8 cellular contexts compared by ENCODE assay signal in the genomic region with DNA sequence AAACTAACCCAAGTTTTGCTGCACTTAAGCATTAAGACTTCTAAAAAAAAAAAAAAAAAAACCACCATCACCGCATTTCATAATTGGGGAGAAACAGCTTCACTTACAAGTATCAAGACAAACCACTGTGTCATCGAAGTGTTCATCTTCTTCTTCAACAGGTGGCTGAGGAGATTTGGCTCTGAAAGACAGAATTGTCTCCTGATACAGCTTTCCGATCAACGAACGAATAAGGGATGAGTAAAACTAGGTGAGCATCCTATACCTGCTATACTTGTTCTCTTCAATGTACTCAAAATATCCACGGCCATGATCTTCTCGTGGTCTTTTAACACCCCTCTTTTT. TPM values are rescaled to one million over a fixed set of nuclear protein-coding genes. Genes with fewer than 3 reads are reported as not detected.
A peak's percentile ranks its signal among the peaks of the same experiment; 100 is the strongest.
DNase-seq lines count a peak whose midpoint lies in the region; ATAC-seq and TF ChIP-seq lines count a peak whose summit lies in the region.

No MANE protein-coding gene starts in this region.

- DNase-seq in GM23338 (ENCODE audit: low spot score) (no peak), PC-3 (no peak), endodermal cell (no peak), osteocyte (ENCODE audit: extremely low spot score, unreplicated experiment) (no peak), iPS-NIHi11 (ENCODE audit: low spot score) (no peak), NCI-H1105 (lab: John Stamatoyannopoulos, UW) (no peak)

- H3K4me3 ChIP-seq in GM23338 (peak overlapping the region; percentile 92), PC-3 (ENCODE audit: low read length) (peak overlapping the region; percentile 80), endodermal cell (ENCODE audit: low read length) (peak overlapping the region; percentile 98)

- peaks cover 82% of the 10 kb centered on the region for H3K79me2 ChIP-seq in GM23338 (replicated peaks; ENCODE audit: insufficient read depth)
- peaks cover 75% of the 10 kb centered on the region for H3K79me2 ChIP-seq in PC-3 (ENCODE audit: low read length)

- CTCF ChIA-PET in PC-3 (lab: Charles Lee) = interaction anchor here (0.6 kb wide), 1 partner anchor 290 kb away, joined by 4 read pairs; no protein-coding TSS in a partner anchor

- intact Hi-C loops in PC-3 (cut with micrococcal nuclease) = loop anchor here (5.0 kb wide), 1 partner anchor 55 kb away; no protein-coding TSS in a partner anchor

- H3K36me3 ChIP-seq in GM23338 (ENCODE audit: insufficient read depth) (peaks cover 35% of the 10 kb centered on the region), PC-3 (ENCODE audit: low read depth, low read length) (peaks cover 55% of the 10 kb centered on the region), endodermal cell (ENCODE audit: control insufficient read depth, insufficient read depth, low read length) (peaks cover 53% of the 10 kb centered on the region)

- H3K4me3 Mint-ChIP-seq in GM23338 = peak overlapping the region; percentile 91
- H3K4me3 Mint-ChIP-seq in endodermal cell = peak overlapping the region; percentile 93
- peak overlapping the region; percentile 95 for H3K4me3 Mint-ChIP-seq in osteocyte (ENCODE audit: unreplicated experiment)

- H3K4me2 ChIP-seq in GM23338 (peak overlapping the region; percentile 91), PC-3 (ENCODE audit: low read length) (peak overlapping the region; percentile 90)

- H3K27me3 Mint-ChIP-seq in GM23338 (ENCODE audit: insufficient read depth, low read depth, poor library complexity) (peaks cover 21% of the 10 kb centered on the region), endodermal cell (ENCODE audit: insufficient read depth) (no peaks in the 10 kb centered on the region), osteocyte (ENCODE audit: unreplicated experiment) (no peaks in the 10 kb centered on the region)

- H3F3A ChIP-seq in GM23338 (replicated peaks; ENCODE audit: low read depth) = peaks cover 27% of the 10 kb centered on the region
- peaks cover 9% of the 10 kb centered on the region for H3F3A ChIP-seq in PC-3 (ENCODE audit: low read length, unreplicated experiment)

- H4K20me1 ChIP-seq in GM23338 (replicated peaks; ENCODE audit: insufficient read depth) (peaks cover 54% of the 10 kb centered on the region), PC-3 (ENCODE audit: low read length) (peaks cover 55% of the 10 kb centered on the region)

- H3K9me2 ChIP-seq in GM23338 (ENCODE audit: insufficient read depth) = no peaks in the 10 kb centered on the region
- H3K9me2 ChIP-seq in PC-3 (replicated peaks; ENCODE audit: low read length) = no peaks in the 10 kb centered on the region

- no peak for TF ChIP-seq CTCF in GM23338 (conservative IDR thresholded peaks at IDR 0.05; ENCODE audit: low read depth in 2 of 2)
- TF ChIP-seq CTCF in PC-3 (conservative IDR thresholded peaks at IDR 0.05; ENCODE audit: low read depth, low read length) = no peak
- no peak for TF ChIP-seq CTCF in endodermal cell (conservative IDR thresholded peaks at IDR 0.05)
- TF ChIP-seq CTCF in osteocyte (IDR thresholded peaks at IDR 0.05) = no peak

- BruUV-seq in PC-3 (replicated peaks; lab: Mats Ljungman, UMichigan) = TSS peak; percentile 21

- H3K27ac ChIP-seq in GM23338 (ENCODE audit: low read depth) = peak overlapping the region; percentile 98
- peak overlapping the region; percentile 75 for H3K27ac ChIP-seq in PC-3 (ENCODE audit: low read length)
- H3K27ac ChIP-seq in endodermal cell (ENCODE audit: low read depth, low read length) = peak overlapping the region; percentile 98

- WGBS in endodermal cell (ENCODE audit: insufficient coverage in 1 of 2, insufficient read length in 1 of 2), 2 experiments = 0% methylated on average over 6 to 7 of the region's 7 CpGs

- H3K27ac Mint-ChIP-seq in GM23338 (peak overlapping the region; percentile 99), endodermal cell (peak overlapping the region; percentile 92), osteocyte (ENCODE audit: unreplicated experiment) (peak overlapping the region; percentile 95)

- ATAC-seq in GM23338 (no peak), PC-3 (no peak), HG03565 (IDR thresholded peaks at IDR 0.05; ENCODE audit: unreplicated experiment) (no peak), HG03280 (IDR thresholded peaks at IDR 0.05; ENCODE audit: unreplicated experiment) (no peak)

- H3K4me1 ChIP-seq in GM23338 (ENCODE audit: insufficient read depth) (peaks cover 22% of the 10 kb centered on the region), PC-3 (ENCODE audit: insufficient read depth, low read length) (peaks cover 24% of the 10 kb centered on the region), endodermal cell (ENCODE audit: control insufficient read depth, insufficient read depth, low read length) (peaks cover 2% of the 10 kb centered on the region)

- H3K36me3 Mint-ChIP-seq in GM23338 (ENCODE audit: low read depth) (peaks cover 66% of the 10 kb centered on the region), endodermal cell (ENCODE audit: low read depth) (peaks cover 51% of the 10 kb centered on the region), osteocyte (ENCODE audit: unreplicated experiment) (peaks cover 37% of the 10 kb centered on the region)

- H2AFZ ChIP-seq in GM23338 (no peak overlapping the region), PC-3 (ENCODE audit: low read length) (no peak overlapping the region)

- H3K9me3 ChIP-seq in PC-3 (ENCODE audit: low read length) = no peaks in the 10 kb centered on the region
- H3K9me3 ChIP-seq in endodermal cell (ENCODE audit: control insufficient read depth, low read length) = no peaks in the 10 kb centered on the region

- peaks cover 44% of the 10 kb centered on the region for H3K4me1 Mint-ChIP-seq in GM23338
- peaks cover 35% of the 10 kb centered on the region for H3K4me1 Mint-ChIP-seq in endodermal cell
- H3K4me1 Mint-ChIP-seq in osteocyte (ENCODE audit: unreplicated experiment) = peaks cover 54% of the 10 kb centered on the region

- POLR2A ChIA-PET in PC-3 (lab: Charles Lee; ENCODE audit: unreplicated experiment) = interaction anchor here (0.6 to 1.1 kb wide), 2 partner anchors 27 to 102 kb away, joined by 8 to 16 read pairs; no protein-coding TSS in a partner anchor

- H3K9me3 Mint-ChIP-seq in GM23338 (peaks cover 4% of the 10 kb centered on the region; the same call in 1 of the 3 replicates), endodermal cell (no peaks in the 10 kb centered on the region), osteocyte (ENCODE audit: unreplicated experiment) (no peaks in the 10 kb centered on the region)

- H3K27me3 ChIP-seq in GM23338 (ENCODE audit: insufficient read depth) (no peaks in the 10 kb centered on the region), PC-3 (ENCODE audit: low read length) (no peaks in the 10 kb centered on the region), endodermal cell (ENCODE audit: control insufficient read depth, insufficient read depth, low read length, poor library complexity, severe bottlenecking) (no peaks in the 10 kb centered on the region)

- H3K9ac ChIP-seq in PC-3 (ENCODE audit: low read length) = peak overlapping the region; percentile 95
- peak overlapping the region; percentile 97 for H3K9ac ChIP-seq in endodermal cell (ENCODE audit: extremely low read depth, low read length, poor library complexity, severe bottlenecking)

TF ChIP-seq in GM23338, 12 proteins besides CTCF, POLR2A, EP300 and RAD21:
- no peak for TF ChIP-seq POLR2AphosphoS5 (IDR thresholded peaks at IDR 0.05; ENCODE audit: low read depth)
TF ChIP-seq in GM23338: peak in this region for 0.

RNA-seq across cellular contexts. Expression of a gene that starts 2.0 kb away (rescaled TPM):
- 630 and 687 TPM in 2 replicates for total RNA-seq in GM23338 (2014; rRNA removed; shearing (Covaris generic))
- polyA plus RNA-seq in GM23338 (2016; fragmentation: Nextera tagmentation; extraction: Ambion mirVana) = 406 and 422 TPM in 2 replicates
- total RNA-seq in PC-3 (2014; rRNA removed) = 431 and 503 TPM in 2 replicates
- total RNA-seq in endodermal cell = 100 to 1,000 TPM; 517 to 556 TPM
- polyA plus RNA-seq in endodermal cell (2013, experiment 1 of 2) = 401 TPM
- 378 TPM for polyA plus RNA-seq in endodermal cell (2013, experiment 2 of 2)
- total RNA-seq in osteocyte = 292 and 299 TPM in 2 replicates

RNA-seq across cellular contexts. Expression of a gene that starts 26.9 kb away (rescaled TPM):
- total RNA-seq in GM23338 (2014; rRNA removed; shearing (Covaris generic)) = 19.3 and 20.0 TPM in 2 replicates
- 175 and 187 TPM in 2 replicates for polyA plus RNA-seq in GM23338 (2016; fragmentation: Nextera tagmentation; extraction: Ambion mirVana)
- total RNA-seq in PC-3 (2014; rRNA removed) (50.0 and 55.8 TPM in 2 replicates), endodermal cell (10 to 100 TPM; 19.5 to 23.4 TPM), osteocyte (27.4 and 27.6 TPM in 2 replicates)
- 27.2 TPM for polyA plus RNA-seq in endodermal cell (2013, experiment 1 of 2)
- polyA plus RNA-seq in endodermal cell (2013, experiment 2 of 2) = 25.9 TPM
